30 cellular contexts compared by ENCODE assay signal in the genomic region with DNA sequence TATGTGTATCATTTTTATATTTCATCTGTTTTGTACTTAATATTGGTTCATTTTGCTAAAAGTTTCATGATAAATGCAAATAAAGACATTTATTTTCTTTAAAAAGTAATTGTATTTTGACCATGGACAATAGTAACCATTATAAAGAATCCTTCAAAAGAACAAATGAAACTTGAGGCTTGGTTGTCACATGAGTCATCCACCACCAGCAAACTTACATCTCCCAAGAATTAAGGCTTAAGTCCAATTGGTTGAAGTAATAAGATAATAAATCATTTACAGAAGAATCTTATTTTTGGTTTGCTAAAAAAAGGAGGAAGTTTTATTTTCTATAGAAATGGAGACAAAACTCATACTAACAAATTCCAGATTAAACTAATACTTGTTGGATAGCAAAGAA.
A peak's percentile ranks its signal among the peaks of the same experiment; 100 is the strongest.
DNase-seq lines count a peak whose midpoint lies in the region; ATAC-seq, FAIRE-seq and TF ChIP-seq lines count a peak whose summit lies in the region.
"Had no signal": no experiment of that assay in that cellular context is flagged by ENCODE, and none has a peak within 500 bp of the region (broad histone marks: within the 10 kb centered on the region; RNA-seq: fewer than 3 reads in every experiment).

No MANE protein-coding gene starts in this region.

- no peaks in the 10 kb centered on the region for H3K9me3 ChIP-seq in GM23248 (ENCODE audit: low read depth)
- H3K9me3 ChIP-seq in astrocyte (ENCODE audit: insufficient read depth, low read depth, low read length) = no peaks in the 10 kb centered on the region
- H3K9me3 ChIP-seq in prostate gland = no peaks in the 10 kb centered on the region
- H3K9me3 ChIP-seq: MG63, right lobe of liver, SJCRH30 had no signal

- intact Hi-C loops in prostate gland (cut with DNase I) = no loop called here

- H3K27ac ChIP-seq in GM23248 = no peak overlapping the region
- no peak overlapping the region for H3K27ac ChIP-seq in astrocyte (ENCODE audit: low read depth, low read length)
- H3K27ac ChIP-seq in RWPE1 = no peak overlapping the region
- H3K27ac ChIP-seq in prostate gland = no peak overlapping the region
- H3K27ac ChIP-seq: hepatocyte, right lobe of liver, SJCRH30 had no signal

- H3F3A ChIP-seq in GM23248 (ENCODE audit: insufficient read depth) = no peaks in the 10 kb centered on the region

- no peak overlapping the region for H3K9ac ChIP-seq in GM23248
- no peak overlapping the region for H3K9ac ChIP-seq in astrocyte (ENCODE audit: low read length)

- CTCF ChIA-PET in RWPE1 (lab: Yijun Ruan, JAX) = no interaction called here

- TF ChIP-seq CTCF in astrocyte (IDR thresholded peaks at IDR 0.05; ENCODE audit: insufficient read depth, low read depth, low read length) (no peak), fibroblast of mammary gland (conservative IDR thresholded peaks at IDR 0.05; ENCODE audit: control insufficient read depth, insufficient read depth, low read depth, low read length) (no peak), RWPE1 (conservative IDR thresholded peaks at IDR 0.05; ENCODE audit: low read depth) (no peak), prostate gland (IDR thresholded peaks at IDR 0.05) (no peak)

- H3K79me2 ChIP-seq in GM23248 (ENCODE audit: insufficient read depth) = no peaks in the 10 kb centered on the region
- H3K79me2 ChIP-seq in astrocyte (ENCODE audit: insufficient read depth, low read length) = no peaks in the 10 kb centered on the region
- H3K79me2 ChIP-seq: hepatocyte had no signal

- H3K4me3 ChIP-seq in GM23248 = no peak overlapping the region
- H3K4me3 ChIP-seq in astrocyte (ENCODE audit: insufficient read depth, low read depth, low read length) = no peak overlapping the region
- H3K4me3 ChIP-seq in fibroblast of mammary gland (ENCODE audit: control insufficient read depth, low read depth, low read length) = no peak overlapping the region
- no peak overlapping the region for H3K4me3 ChIP-seq in prostate gland
- H3K4me3 ChIP-seq: hepatocyte, lung, MG63, right lobe of liver, SJCRH30 had no signal

- no peaks in the 10 kb centered on the region for H3K36me3 ChIP-seq in GM23248 (ENCODE audit: low read depth)
- H3K36me3 ChIP-seq in astrocyte (ENCODE audit: insufficient read depth, low read length) = no peaks in the 10 kb centered on the region
- no peaks in the 10 kb centered on the region for H3K36me3 ChIP-seq in prostate gland
- H3K36me3 ChIP-seq: MG63, right lobe of liver, SJCRH30 had no signal

- in situ Hi-C loops in GM23248 (cut with MboI) = no loop called here

- no peak overlapping the region for H3K27ac Mint-ChIP-seq in astrocyte (ENCODE audit: unreplicated experiment)
- H3K27ac Mint-ChIP-seq: activated naive CD8-positive, alpha-beta T cell treated with anti-CD3 and anti-CD28 coated beads, Interleukin-2, amount 50 U/mL, for 24 hours; B cell; HFFc6 had no signal

- H3K4me2 ChIP-seq in GM23248 (ENCODE audit: unreplicated experiment) = no peak overlapping the region
- no peak overlapping the region for H3K4me2 ChIP-seq in astrocyte (ENCODE audit: low read length)
- H3K4me2 ChIP-seq: hepatocyte had no signal

- H3K4me1 ChIP-seq in GM23248 (ENCODE audit: insufficient read depth) (peaks cover 15% of the 10 kb centered on the region; the same call in 1 of the 2 replicates), astrocyte (ENCODE audit: insufficient read depth, low read length) (no peaks in the 10 kb centered on the region), prostate gland (replicated peaks) (no peaks in the 10 kb centered on the region)
- H3K4me1 ChIP-seq: right lobe of liver, SJCRH30 had no signal

- no peaks in the 10 kb centered on the region for H3K27me3 Mint-ChIP-seq in astrocyte (ENCODE audit: low read depth, unreplicated experiment)
- H3K27me3 Mint-ChIP-seq: activated naive CD8-positive, alpha-beta T cell treated with anti-CD3 and anti-CD28 coated beads, Interleukin-2, amount 50 U/mL, for 24 hours; B cell; central memory CD8-positive, alpha-beta T cell had no signal

- H3K36me3 Mint-ChIP-seq in astrocyte (ENCODE audit: low read depth, unreplicated experiment) = no peaks in the 10 kb centered on the region

- H3K4me3 Mint-ChIP-seq in astrocyte (ENCODE audit: unreplicated experiment) = no peak overlapping the region
- H3K4me3 Mint-ChIP-seq: activated naive CD8-positive, alpha-beta T cell treated with anti-CD3 and anti-CD28 coated beads, Interleukin-2, amount 50 U/mL, for 24 hours; B cell; central memory CD8-positive, alpha-beta T cell; HFFc6 had no signal

- no peak for TF ChIP-seq POLR2A in prostate gland (IDR thresholded peaks at IDR 0.05)

- no peak overlapping the region for H2AFZ ChIP-seq in GM23248
- no peak overlapping the region for H2AFZ ChIP-seq in astrocyte (ENCODE audit: low read depth, low read length)
- H2AFZ ChIP-seq: hepatocyte had no signal

- FAIRE-seq in astrocyte (lab: Jason Lieb, UNC) = no peak
- FAIRE-seq: GM18507, HepG2 had no signal

- POLR2A ChIA-PET in RWPE1 (lab: Yijun Ruan, JAX; ENCODE audit: low non-redundant PET) = no interaction called here

- no peaks in the 10 kb centered on the region for H3K9me2 ChIP-seq in GM23248 (ENCODE audit: insufficient read depth)

- H3K27me3 ChIP-seq in GM23248 (replicated peaks; ENCODE audit: insufficient read depth) (no peaks in the 10 kb centered on the region), astrocyte (ENCODE audit: insufficient read depth, low read length) (no peaks in the 10 kb centered on the region), prostate gland (replicated peaks; ENCODE audit: insufficient read depth) (no peaks in the 10 kb centered on the region)
- H3K27me3 ChIP-seq: hepatocyte, MG63, right lobe of liver, SJCRH30 had no signal

- no peaks in the 10 kb centered on the region for H3K4me1 Mint-ChIP-seq in astrocyte (ENCODE audit: low read depth, unreplicated experiment)
- H3K4me1 Mint-ChIP-seq: activated naive CD8-positive, alpha-beta T cell treated with anti-CD3 and anti-CD28 coated beads, Interleukin-2, amount 50 U/mL, for 24 hours; B cell; central memory CD8-positive, alpha-beta T cell had no signal

- no peak for ATAC-seq in GM18517 (IDR thresholded peaks at IDR 0.05; ENCODE audit: unreplicated experiment)
- ATAC-seq: activated naive CD8-positive, alpha-beta T cell treated with anti-CD3 and anti-CD28 coated beads, Interleukin-2, amount 50 U/mL, for 24 hours; esophagus mucosa; HepG2; right lobe of liver had no signal

- peak; percentile 29 for DNase-seq in GM23248
- DNase-seq in astrocyte (ENCODE audit: low read depth) = peak; percentile 64
- DNase-seq in fibroblast of mammary gland (ENCODE audit: low read depth) = peak; percentile 78
- DNase-seq in renal cortical epithelial cell (ENCODE audit: low read depth) = peak; percentile 69
- no peak for DNase-seq in stimulated activated CD4-positive, alpha-beta T cell treated with anti-CD3 and anti-CD28 coated beads, Interleukin-1b, Interleukin-23, amount 100 ng/mL, for 48 hours
- DNase-seq in RWPE1 (ENCODE audit: low spot score) = no peak
- no peak for DNase-seq in prostate gland (ENCODE audit: low spot score)
- DNase-seq: activated CD8-positive, alpha-beta memory T cell treated with anti-CD3 and anti-CD28 coated beads, Interleukin-2, amount 50 U/mL, for 48 hours; activated effector memory CD4-positive, alpha-beta T cell treated with anti-CD3 and anti-CD28 coated beads, Interleukin-2, amount 50 U/mL, for 16 hours; activated naive CD8-positive, alpha-beta T cell treated with anti-CD3 and anti-CD28 coated beads, Interleukin-2, amount 50 U/mL, for 24 hours; DND-41; HFFc6; islet precursor cell; MG63; NCI-H146; NCI-H2171 treated with DMSO at 0.1 percent for 48 hours; NCI-H82; occipital lobe; OCI-M1; right lobe of liver; SJCRH30; T-helper 2 cell had no signal

- H4K20me1 ChIP-seq in GM23248 (ENCODE audit: insufficient read depth) (no peaks in the 10 kb centered on the region), astrocyte (ENCODE audit: insufficient read depth, low read length) (no peaks in the 10 kb centered on the region)

- no peaks in the 10 kb centered on the region for H3K9me3 Mint-ChIP-seq in astrocyte (ENCODE audit: unreplicated experiment)
- H3K9me3 Mint-ChIP-seq: HFFc6 had no signal

Comparison
In these comparisons a context has a peak if more than half of its experiments do, and no peak if none do; other contexts are left out.
1. DNase-seq: peak in GM23248 (single experiment), astrocyte (single experiment), fibroblast of mammary gland (single experiment) and renal cortical epithelial cell (single experiment); none in stimulated activated CD4-positive, alpha-beta T cell treated with anti-CD3 and anti-CD28 coated beads, Interleukin-1b, Interleukin-23, amount 100 ng/mL, for 48 hours (single experiment), RWPE1 (single experiment) and prostate gland (single experiment).